ENCODE assay signal across 1 cellular context in the genomic region with DNA sequence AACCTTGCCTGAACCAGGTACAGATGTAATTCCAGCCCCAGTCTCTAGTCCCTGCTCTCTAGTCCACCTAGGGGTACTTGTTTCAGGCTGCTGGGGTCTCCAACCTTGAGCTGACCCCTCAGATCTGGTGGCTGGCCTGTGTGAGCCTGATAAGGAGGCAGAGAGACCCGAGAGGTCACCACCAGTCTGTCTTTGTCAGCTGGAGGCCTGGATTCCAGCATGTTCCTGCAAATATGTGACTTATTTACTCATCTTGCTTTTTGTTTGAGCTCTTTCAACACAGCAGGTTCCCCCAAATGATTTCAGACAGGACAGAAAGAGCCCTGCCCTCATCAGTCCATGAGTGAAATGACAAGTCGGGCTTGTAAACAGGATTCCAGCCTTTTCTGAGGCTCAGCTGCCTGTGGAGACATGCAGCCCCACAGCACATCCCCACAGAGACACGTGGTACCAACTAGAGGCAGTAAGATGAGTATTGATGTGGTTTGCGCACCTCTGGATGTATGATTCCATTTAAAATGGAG.
TF ChIP-seq lines count a peak whose summit lies in the region.

No MANE protein-coding gene starts in this region.

TF ChIP-seq in GM23338, 12 proteins besides CTCF, POLR2A, EP300 and RAD21:
- TF ChIP-seq STAT1 (IDR thresholded peaks at IDR 0.05; ENCODE audit: unreplicated experiment) (no peak), ETS1 (IDR thresholded peaks at IDR 0.05) (no peak), CREB1 (CRISPR knock-in tag; IDR thresholded peaks at IDR 0.05; ENCODE audit: low read depth) (no peak), POLR2AphosphoS5 (IDR thresholded peaks at IDR 0.05; ENCODE audit: low read depth) (no peak), ZNF114 (CRISPR knock-in tag; IDR thresholded peaks at IDR 0.05) (no peak), JUNB (IDR thresholded peaks at IDR 0.05; ENCODE audit: unreplicated experiment) (no peak), NANOG (IDR thresholded peaks at IDR 0.05; ENCODE audit: borderline replicate concordance) (no peak), ZNF331 (CRISPR knock-in tag; IDR thresholded peaks at IDR 0.05; ENCODE audit: low read depth) (no peak), EZH2phosphoT487 (IDR thresholded peaks at IDR 0.05; ENCODE audit: unreplicated experiment) (no peak), ZNF462 (CRISPR knock-in tag; IDR thresholded peaks at IDR 0.05) (no peak), EZH2 (IDR thresholded peaks at IDR 0.05; ENCODE audit: low read depth, unreplicated experiment) (no peak)
- TF ChIP-seq, protein P1, sequence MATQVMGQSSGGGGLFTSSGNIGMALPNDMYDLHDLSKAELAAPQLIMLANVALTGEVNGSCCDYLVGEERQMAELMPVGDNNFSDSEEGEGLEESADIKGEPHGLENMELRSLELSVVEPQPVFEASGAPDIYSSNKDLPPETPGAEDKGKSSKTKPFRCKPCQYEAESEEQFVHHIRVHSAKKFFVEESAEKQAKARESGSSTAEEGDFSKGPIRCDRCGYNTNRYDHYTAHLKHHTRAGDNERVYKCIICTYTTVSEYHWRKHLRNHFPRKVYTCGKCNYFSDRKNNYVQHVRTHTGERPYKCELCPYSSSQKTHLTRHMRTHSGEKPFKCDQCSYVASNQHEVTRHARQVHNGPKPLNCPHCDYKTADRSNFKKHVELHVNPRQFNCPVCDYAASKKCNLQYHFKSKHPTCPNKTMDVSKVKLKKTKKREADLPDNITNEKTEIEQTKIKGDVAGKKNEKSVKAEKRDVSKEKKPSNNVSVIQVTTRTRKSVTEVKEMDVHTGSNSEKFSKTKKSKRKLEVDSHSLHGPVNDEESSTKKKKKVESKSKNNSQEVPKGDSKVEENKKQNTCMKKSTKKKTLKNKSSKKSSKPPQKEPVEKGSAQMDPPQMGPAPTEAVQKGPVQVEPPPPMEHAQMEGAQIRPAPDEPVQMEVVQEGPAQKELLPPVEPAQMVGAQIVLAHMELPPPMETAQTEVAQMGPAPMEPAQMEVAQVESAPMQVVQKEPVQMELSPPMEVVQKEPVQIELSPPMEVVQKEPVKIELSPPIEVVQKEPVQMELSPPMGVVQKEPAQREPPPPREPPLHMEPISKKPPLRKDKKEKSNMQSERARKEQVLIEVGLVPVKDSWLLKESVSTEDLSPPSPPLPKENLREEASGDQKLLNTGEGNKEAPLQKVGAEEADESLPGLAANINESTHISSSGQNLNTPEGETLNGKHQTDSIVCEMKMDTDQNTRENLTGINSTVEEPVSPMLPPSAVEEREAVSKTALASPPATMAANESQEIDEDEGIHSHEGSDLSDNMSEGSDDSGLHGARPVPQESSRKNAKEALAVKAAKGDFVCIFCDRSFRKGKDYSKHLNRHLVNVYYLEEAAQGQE (IDR thresholded peaks at IDR 0.05; ENCODE audit: unreplicated experiment), result no peak
